Comparison of ENCODE assay signal across 21 cellular contexts in the genomic region with DNA sequence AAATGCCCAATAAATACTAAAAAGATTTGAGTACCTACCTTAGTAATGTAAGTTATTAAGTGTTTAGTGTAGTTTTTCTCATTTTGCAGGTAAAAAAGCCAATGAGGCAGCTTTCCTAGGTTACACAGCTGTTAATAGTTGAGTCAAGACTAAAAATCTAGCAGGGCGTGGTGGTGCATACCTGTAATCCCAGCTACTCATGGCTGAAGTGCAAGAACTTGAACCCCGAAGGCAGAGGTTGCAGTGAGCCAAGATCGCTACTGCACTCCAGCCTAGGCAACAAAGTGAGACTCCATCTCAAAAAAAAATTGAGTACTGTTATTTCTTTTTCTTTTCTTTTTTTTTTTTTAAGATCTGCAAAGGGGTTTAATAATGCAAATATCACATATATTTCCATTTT. TPM values are rescaled to one million over a fixed set of nuclear protein-coding genes. Genes with fewer than 3 reads are reported as not detected.
DNase-seq lines count a peak whose midpoint lies in the region; ATAC-seq and TF ChIP-seq lines count a peak whose summit lies in the region.
"Had no signal": no experiment of that assay in that cellular context is flagged by ENCODE, and none has a peak within 500 bp of the region (broad histone marks: within the 10 kb centered on the region; RNA-seq: fewer than 3 reads in every experiment).

No MANE protein-coding gene starts in this region.

- H3K9ac ChIP-seq in KMS-11, result no peak overlapping the region
- no peak overlapping the region for H3K9ac ChIP-seq in trophoblast cell (ENCODE audit: low read length)

- no peaks in the 10 kb centered on the region for H3K9me3 Mint-ChIP-seq in activated T-cell treated with anti-CD3 and anti-CD28 coated beads, Interleukin-2, amount 50 U/mL, for 24 hours
- no peaks in the 10 kb centered on the region for H3K9me3 Mint-ChIP-seq in activated naive CD8-positive, alpha-beta T cell treated with anti-CD3 and anti-CD28 coated beads, Interleukin-2, amount 50 U/mL, for 24 hours
- no peaks in the 10 kb centered on the region for H3K9me3 Mint-ChIP-seq in stimulated activated naive B cell treated with anti-CD40 and anti-IgM and Interleukin-4, amounts not matched to agents 10 μg/mL and 1 μg/mL and 100 μg/mL, for 72 hours
- H3K9me3 Mint-ChIP-seq: T-helper 2 cell treated with Interferon-gamma antibody and Interleukin-4, amounts not matched to agents 5 μg/mL and 100 μg/mL, for 36 hours had no signal

- peak overlapping the region; percentile 25; the same call in 1 of the 2 replicates for H3K4me2 ChIP-seq in KMS-11
- no peak overlapping the region for H3K4me2 ChIP-seq in trophoblast cell (ENCODE audit: low read length)

- H2AK5ac ChIP-seq in trophoblast cell (ENCODE audit: low read length), result no peak overlapping the region

- H3K27me3 ChIP-seq in KMS-11 (ENCODE audit: insufficient read depth, low read depth) (no peaks in the 10 kb centered on the region), trophoblast cell (ENCODE audit: insufficient read depth, low read length) (no peaks in the 10 kb centered on the region)
- H3K27me3 ChIP-seq: right atrium auricular region, vagina had no signal

- no peak for DNase-seq in activated T-cell treated with anti-CD3 and anti-CD28 coated beads, Interleukin-2, amount 50 U/mL, for 24 hours
- DNase-seq in activated T-cell treated with anti-CD3 and anti-CD28 coated beads, Interleukin-2, amount 50 U/mL, for 48 hours, result no peak
- DNase-seq in activated naive CD8-positive, alpha-beta T cell treated with anti-CD3 and anti-CD28 coated beads, Interleukin-2, amount 50 U/mL, for 24 hours, result no peak
- DNase-seq in trophoblast cell (peak in 1 of 2 donors; percentile 47), SHP77 (lab: John Stamatoyannopoulos, UW) (no peak), HK-2 (ENCODE audit: unreplicated experiment) (no peak)
- no peak for DNase-seq in stimulated activated naive B cell treated with anti-CD40 and anti-IgM and Interleukin-4, amounts not matched to agents 10 μg/mL and 1 μg/mL and 100 μg/mL, for 72 hours
- DNase-seq: activated effector memory CD4-positive, alpha-beta T cell treated with Interleukin-2 at 50 U/mL for 16 hours; anterior cingulate cortex; DMS53; KBM-7; mesenchymal stem cell; MV-4-11; NCI-H187; substantia nigra had no signal

- no peak overlapping the region for H3K14ac ChIP-seq in trophoblast cell (ENCODE audit: low read length)

- no peak overlapping the region for H3K27ac ChIP-seq in KMS-11
- H3K27ac ChIP-seq in trophoblast cell (ENCODE audit: low read depth, low read length), result no peak overlapping the region
- H3K27ac ChIP-seq: C4-2B, right atrium auricular region, vagina had no signal

- H3K79me2 ChIP-seq in KMS-11 (ENCODE audit: insufficient read depth, low read depth) (peaks cover 100% of the 10 kb centered on the region), trophoblast cell (ENCODE audit: control insufficient read depth, insufficient read depth, low read length, poor library complexity) (peaks cover 9% of the 10 kb centered on the region)

- no peak overlapping the region for H3K23ac ChIP-seq in trophoblast cell (ENCODE audit: low read length)

- no peak overlapping the region for H4K91ac ChIP-seq in trophoblast cell (ENCODE audit: low read depth, low read length)

- WGBS in trophoblast cell (ENCODE audit: extremely low coverage, insufficient coverage, insufficient read length), result no CpG with 5 or more reads among the region's 3 CpGs

- H2BK120ac ChIP-seq in trophoblast cell (ENCODE audit: insufficient read depth, low read length, poor library complexity), result no peak overlapping the region

- H2AFZ ChIP-seq in KMS-11 (ENCODE audit: low read depth) (no peak overlapping the region), trophoblast cell (ENCODE audit: insufficient read depth, low read length, poor library complexity) (no peak overlapping the region)

- peaks cover 94% of the 10 kb centered on the region for H4K20me1 ChIP-seq in KMS-11 (ENCODE audit: insufficient read depth)

- peaks cover 31% of the 10 kb centered on the region; the same call in 1 of the 2 replicates for H3K36me3 ChIP-seq in KMS-11 (ENCODE audit: insufficient read depth)
- H3K36me3 ChIP-seq in trophoblast cell (ENCODE audit: control insufficient read depth in 1 of 2, insufficient read depth in 2 of 2, low read length in 2 of 2), result peaks cover 2 to 3% of the 10 kb centered on the region in 2 experiments
- H3K36me3 ChIP-seq: right atrium auricular region had no signal

- no peaks in the 10 kb centered on the region for H3K9me3 ChIP-seq in trophoblast cell (ENCODE audit: insufficient read depth, low read depth, low read length)
- H3K9me3 ChIP-seq: HAP-1, right atrium auricular region, vagina had no signal

- TF ChIP-seq CTCF in KMS-11 (conservative IDR thresholded peaks at IDR 0.05; ENCODE audit: low read depth, low read length), result no peak

- no peak overlapping the region for H3K18ac ChIP-seq in trophoblast cell (ENCODE audit: low read length)

- no peak for ATAC-seq in activated naive CD8-positive, alpha-beta T cell treated with anti-CD3 and anti-CD28 coated beads, Interleukin-2, amount 50 U/mL, for 24 hours
- no peak for ATAC-seq in stimulated activated naive B cell treated with anti-CD40 and anti-IgM and Interleukin-4, amounts not matched to agents 10 μg/mL and 1 μg/mL and 100 μg/mL, for 72 hours (replicated peaks)

- H3K4me3 Mint-ChIP-seq in activated T-cell treated with anti-CD3 and anti-CD28 coated beads, Interleukin-2, amount 50 U/mL, for 24 hours, result peak overlapping the region; percentile 62
- H3K4me3 Mint-ChIP-seq in activated naive CD8-positive, alpha-beta T cell treated with anti-CD3 and anti-CD28 coated beads, Interleukin-2, amount 50 U/mL, for 24 hours, result peak overlapping the region; percentile 97
- no peak overlapping the region for H3K4me3 Mint-ChIP-seq in stimulated activated naive B cell treated with anti-CD40 and anti-IgM and Interleukin-4, amounts not matched to agents 10 μg/mL and 1 μg/mL and 100 μg/mL, for 72 hours
- H3K4me3 Mint-ChIP-seq: T-helper 2 cell treated with Interferon-gamma antibody and Interleukin-4, amounts not matched to agents 5 μg/mL and 100 μg/mL, for 36 hours had no signal

- H4K8ac ChIP-seq in trophoblast cell (ENCODE audit: low read depth, low read length), result no peak overlapping the region

- peak overlapping the region; percentile 94 for H3K4ac ChIP-seq in trophoblast cell (ENCODE audit: low read depth, low read length)

- H3K4me1 Mint-ChIP-seq in activated T-cell treated with anti-CD3 and anti-CD28 coated beads, Interleukin-2, amount 50 U/mL, for 24 hours (ENCODE audit: low read depth), result peaks cover 95% of the 10 kb centered on the region
- peaks cover 92% of the 10 kb centered on the region for H3K4me1 Mint-ChIP-seq in activated naive CD8-positive, alpha-beta T cell treated with anti-CD3 and anti-CD28 coated beads, Interleukin-2, amount 50 U/mL, for 24 hours
- peaks cover 42 to 69% of the 10 kb centered on the region in 2 donors for H3K4me1 Mint-ChIP-seq in stimulated activated naive B cell treated with anti-CD40 and anti-IgM and Interleukin-4, amounts not matched to agents 10 μg/mL and 1 μg/mL and 100 μg/mL, for 72 hours

- peak overlapping the region; percentile 85 for H3K27ac Mint-ChIP-seq in activated T-cell treated with anti-CD3 and anti-CD28 coated beads, Interleukin-2, amount 50 U/mL, for 24 hours
- H3K27ac Mint-ChIP-seq in activated naive CD8-positive, alpha-beta T cell treated with anti-CD3 and anti-CD28 coated beads, Interleukin-2, amount 50 U/mL, for 24 hours, result peak overlapping the region; percentile 37
- H3K27ac Mint-ChIP-seq in stimulated activated naive B cell treated with anti-CD40 and anti-IgM and Interleukin-4, amounts not matched to agents 10 μg/mL and 1 μg/mL and 100 μg/mL, for 72 hours, result no peak overlapping the region

- no peaks in the 10 kb centered on the region for H3K79me1 ChIP-seq in trophoblast cell (ENCODE audit: low read length)

- peaks cover 100% of the 10 kb centered on the region for H3K36me3 Mint-ChIP-seq in activated T-cell treated with anti-CD3 and anti-CD28 coated beads, Interleukin-2, amount 50 U/mL, for 24 hours (ENCODE audit: low read depth)
- peaks cover 87% of the 10 kb centered on the region for H3K36me3 Mint-ChIP-seq in activated naive CD8-positive, alpha-beta T cell treated with anti-CD3 and anti-CD28 coated beads, Interleukin-2, amount 50 U/mL, for 24 hours (ENCODE audit: low read depth)
- H3K36me3 Mint-ChIP-seq in stimulated activated naive B cell treated with anti-CD40 and anti-IgM and Interleukin-4, amounts not matched to agents 10 μg/mL and 1 μg/mL and 100 μg/mL, for 72 hours, result peaks cover 19 to 43% of the 10 kb centered on the region in 2 donors

- no peak overlapping the region for H2BK5ac ChIP-seq in trophoblast cell (ENCODE audit: low read depth, low read length, poor library complexity)

- no peak overlapping the region for H2BK12ac ChIP-seq in trophoblast cell (ENCODE audit: low read length)

- H3K27me3 Mint-ChIP-seq in activated T-cell treated with anti-CD3 and anti-CD28 coated beads, Interleukin-2, amount 50 U/mL, for 24 hours, result no peaks in the 10 kb centered on the region
- no peaks in the 10 kb centered on the region for H3K27me3 Mint-ChIP-seq in activated naive CD8-positive, alpha-beta T cell treated with anti-CD3 and anti-CD28 coated beads, Interleukin-2, amount 50 U/mL, for 24 hours
- H3K27me3 Mint-ChIP-seq in stimulated activated naive B cell treated with anti-CD40 and anti-IgM and Interleukin-4, amounts not matched to agents 10 μg/mL and 1 μg/mL and 100 μg/mL, for 72 hours, result no peaks in the 10 kb centered on the region

- no peak overlapping the region for H4K12ac ChIP-seq in trophoblast cell (ENCODE audit: low read depth, low read length)

- H3K4me3 ChIP-seq in KMS-11 (IDR thresholded peaks at IDR 0.05; ENCODE audit: insufficient read depth, low read depth, low read length) (no peak overlapping the region), trophoblast cell (ENCODE audit: low read depth, low read length) (no peak overlapping the region)
- H3K4me3 ChIP-seq: HAP-1, right atrium auricular region, vagina had no signal

- H3K4me1 ChIP-seq in KMS-11 (ENCODE audit: low read depth, poor library complexity, severe bottlenecking), result peaks cover 70% of the 10 kb centered on the region
- H3K4me1 ChIP-seq in trophoblast cell (ENCODE audit: control insufficient read depth in 1 of 2, insufficient read depth in 2 of 2, low read length in 2 of 2), result peaks cover 3 to 4% of the 10 kb centered on the region in 2 experiments

RNA-seq across cellular contexts. Expression of gene YBX1, which starts 7.7 kb away (rescaled TPM):
- 704 and 749 TPM in 2 replicates for polyA plus RNA-seq in trophoblast cell (2013)

RNA-seq across cellular contexts. Expression of gene PPIH, which starts 31.7 kb away (rescaled TPM):
- polyA plus RNA-seq in trophoblast cell (2013), result 67.5 and 68.6 TPM in 2 replicates

RNA-seq across cellular contexts. Expression of gene CLDN19, which starts 50.1 kb away (rescaled TPM):
- 1.8 TPM in 2 replicates for polyA plus RNA-seq in trophoblast cell (2013)

Comparison
In these comparisons a context has a peak if more than half of its experiments do, and no peak if none do; other contexts are left out.
1. H3K4me3 Mint-ChIP-seq: peak in activated T-cell treated with anti-CD3 and anti-CD28 coated beads, Interleukin-2, amount 50 U/mL, for 24 hours (single experiment) and activated naive CD8-positive, alpha-beta T cell treated with anti-CD3 and anti-CD28 coated beads, Interleukin-2, amount 50 U/mL, for 24 hours (single experiment); none in stimulated activated naive B cell treated with anti-CD40 and anti-IgM and Interleukin-4, amounts not matched to agents 10 μg/mL and 1 μg/mL and 100 μg/mL, for 72 hours (0 of 2).